ENCODE assay signal across 8 cellular contexts in genomic region chr14:35808076-35808657, GRCh38. TPM values are rescaled to one million over a fixed set of nuclear protein-coding genes. Genes with fewer than 3 reads are reported as not detected.
DNase-seq lines count a peak whose midpoint lies in the region; ATAC-seq, FAIRE-seq and TF ChIP-seq lines count a peak whose summit lies in the region.

No MANE protein-coding gene starts in this region.

- peak overlapping the region; percentile 89 for H3K27ac ChIP-seq in HUES48 (ENCODE audit: low read depth, low read length)
- peak overlapping the region; percentile 70 to 87 for H3K27ac ChIP-seq in ovary

- TF ChIP-seq CTCF in BE2C (IDR thresholded peaks at IDR 0.05; ENCODE audit: low read depth, low read length) (no peak), ovary (IDR thresholded peaks at IDR 0.05) (no peak)

- TF ChIP-seq POLR2A in ovary (IDR thresholded peaks at IDR 0.05), result no peak
- TF ChIP-seq POLR2A in GM12891 (IDR thresholded peaks at IDR 0.05; ENCODE audit: low read depth, low read length), result no peak

- H3K4me3 Mint-ChIP-seq in activated CD4-positive, alpha-beta T cell treated with anti-CD3 and anti-CD28 coated beads, Interleukin-2, amount 10 ng/mL, durations not matched to agents 7 days and 5 days, result peak overlapping the region; percentile 98

- POLR2A ChIA-PET in activated CD4-positive, alpha-beta T cell treated with anti-CD3 and anti-CD28 coated beads, Interleukin-2, amount 10 ng/mL, durations not matched to agents 7 days and 5 days (lab: Charles Lee), result no interaction called here

- TF ChIP-seq EP300 in ovary (IDR thresholded peaks at IDR 0.05), result no peak

- H3K4me3 ChIP-seq in BE2C (ENCODE audit: low read depth, low read length) (peak overlapping the region; percentile 88), HUES48 (ENCODE audit: low read depth, low read length) (peak overlapping the region; percentile 91), ovary (peak overlapping the region; percentile 85)

- H3K9me3 Mint-ChIP-seq in activated CD4-positive, alpha-beta T cell treated with anti-CD3 and anti-CD28 coated beads, Interleukin-2, amount 10 ng/mL, durations not matched to agents 7 days and 5 days, result no peaks in the 10 kb centered on the region

- H3K36me3 Mint-ChIP-seq in activated CD4-positive, alpha-beta T cell treated with anti-CD3 and anti-CD28 coated beads, Interleukin-2, amount 10 ng/mL, durations not matched to agents 7 days and 5 days (ENCODE audit: low read depth), result peaks cover under 1% of the 10 kb centered on the region

- H3K9ac ChIP-seq in HUES48 (ENCODE audit: low read depth, low read length), result peak overlapping the region; percentile 80

- no peak for DNase-seq in BE2C
- DNase-seq in activated CD4-positive, alpha-beta T cell treated with anti-CD3 and anti-CD28 coated beads, Interleukin-2, amount 10 ng/mL, durations not matched to agents 7 days and 5 days, result no peak
- peak; percentile 15 for DNase-seq in fibroblast of peridontal ligament (ENCODE audit: extremely low read depth)
- no peak for DNase-seq in ovary
- DNase-seq in GM12891 (ENCODE audit: insufficient read length, low spot score), result no peak

- no peak for FAIRE-seq in GM12891 (lab: Jason Lieb, UNC)

- H3K36me3 ChIP-seq in BE2C, result peaks cover 3% of the 10 kb centered on the region; the same call in 1 of the 2 replicates
- H3K36me3 ChIP-seq in HUES48 (ENCODE audit: control insufficient read depth, insufficient read depth, low read length), result no peaks in the 10 kb centered on the region
- no peaks in the 10 kb centered on the region for H3K36me3 ChIP-seq in ovary

- H3K27me3 ChIP-seq in BE2C (no peaks in the 10 kb centered on the region), HUES48 (ENCODE audit: control insufficient read depth, insufficient read depth, low read length) (no peaks in the 10 kb centered on the region), ovary (no peaks in the 10 kb centered on the region)

- WGBS in ovary, 3 donors, result 1% methylated on average over 14 of the region's 14 CpGs

- H3K27me3 Mint-ChIP-seq in activated CD4-positive, alpha-beta T cell treated with anti-CD3 and anti-CD28 coated beads, Interleukin-2, amount 10 ng/mL, durations not matched to agents 7 days and 5 days, result no peaks in the 10 kb centered on the region

- peak overlapping the region; percentile 97 for H3K27ac Mint-ChIP-seq in activated CD4-positive, alpha-beta T cell treated with anti-CD3 and anti-CD28 coated beads, Interleukin-2, amount 10 ng/mL, durations not matched to agents 7 days and 5 days

- ATAC-seq in GM21619 (IDR thresholded peaks at IDR 0.05; ENCODE audit: unreplicated experiment) (no peak), GM19328 (IDR thresholded peaks at IDR 0.05; ENCODE audit: unreplicated experiment) (no peak)

- intact Hi-C loops in ovary (cut with DNase I), result no loop called here

- no peaks in the 10 kb centered on the region for H3K4me1 ChIP-seq in BE2C
- peaks cover 15% of the 10 kb centered on the region; the same call in 1 of the 2 replicates for H3K4me1 ChIP-seq in HUES48 (ENCODE audit: control insufficient read depth, insufficient read depth, low read length)
- peaks cover 6% of the 10 kb centered on the region for H3K4me1 ChIP-seq in ovary (ENCODE audit: insufficient read depth)

- peaks cover 27% of the 10 kb centered on the region for H3K4me1 Mint-ChIP-seq in activated CD4-positive, alpha-beta T cell treated with anti-CD3 and anti-CD28 coated beads, Interleukin-2, amount 10 ng/mL, durations not matched to agents 7 days and 5 days

- CTCF ChIA-PET in activated CD4-positive, alpha-beta T cell treated with anti-CD3 and anti-CD28 coated beads, Interleukin-2, amount 10 ng/mL, durations not matched to agents 7 days and 5 days (lab: Charles Lee), result interaction anchor here (0.6 kb wide), 1 partner anchor 1558 kb away, joined by 5 read pairs; no protein-coding TSS in a partner anchor

- H3K9me3 ChIP-seq in BE2C (no peaks in the 10 kb centered on the region), HUES48 (ENCODE audit: control insufficient read depth, insufficient read depth, low read length) (no peaks in the 10 kb centered on the region), ovary (no peaks in the 10 kb centered on the region)

TF ChIP-seq in GM12891, 5 proteins besides CTCF, POLR2A, EP300 and RAD21:
- TF ChIP-seq PAX5 (IDR thresholded peaks at IDR 0.05; ENCODE audit: insufficient read depth, low read length, severe bottlenecking) (no peak), POLR2AphosphoS5 (IDR thresholded peaks at IDR 0.05; ENCODE audit: low read depth, low read length) (no peak), SPI1 (IDR thresholded peaks at IDR 0.05; ENCODE audit: low read depth, low read length) (no peak), TAF1 (IDR thresholded peaks at IDR 0.05; ENCODE audit: low read depth, low read length) (no peak), POU2F2 (IDR thresholded peaks at IDR 0.05; ENCODE audit: low read depth, low read length) (no peak)

RNA-seq across cellular contexts. Expression of gene RALGAPA1, which starts 0.9 kb away (rescaled TPM):
- polyA plus RNA-seq in BE2C (2012; ENCODE audit: insufficient read depth, insufficient read length, low read depth), result 34.8 TPM
- total RNA-seq in activated CD4-positive, alpha-beta T cell treated with anti-CD3 and anti-CD28 coated beads, Interleukin-2, amount 10 ng/mL, durations not matched to agents 7 days and 5 days, result 10 to 100 TPM; 32.5 to 35.6 TPM
- total RNA-seq in ovary, result 10 to 100 TPM; 66.4 to 99.5 (median 80.1) TPM
- 10 to 100 TPM; 18.0 to 33.4 TPM for polyA plus RNA-seq in ovary
- 6.7 TPM for polyA plus RNA-seq in GM12891 (2012; ENCODE audit: low read depth, missing spikeins)

RNA-seq across cellular contexts. Expression of gene BRMS1L, which starts 18.0 kb away (rescaled TPM):
- polyA plus RNA-seq in BE2C (2012; ENCODE audit: insufficient read depth, insufficient read length, low read depth), result 10.7 TPM
- total RNA-seq in activated CD4-positive, alpha-beta T cell treated with anti-CD3 and anti-CD28 coated beads, Interleukin-2, amount 10 ng/mL, durations not matched to agents 7 days and 5 days, result 1 to 10 TPM; 4.8 to 4.9 TPM
- 10 to 100 TPM in 3 of 7 donors, 1 to 10 TPM in 4; 4.0 to 10.6 (median 9.8) TPM for total RNA-seq in ovary
- 10 to 100 TPM in 1 of 2 donors, 1 to 10 TPM in 1; 7.2 to 13.3 TPM for polyA plus RNA-seq in ovary
- 4.7 TPM for polyA plus RNA-seq in GM12891 (2012; ENCODE audit: low read depth, missing spikeins)
